ENCODE assay signal across 10 cellular contexts in genomic region chr10:687583-688286, GRCh38. TPM values are rescaled to one million over a fixed set of nuclear protein-coding genes. Genes with fewer than 3 reads are reported as not detected.
DNase-seq lines count a peak whose midpoint lies in the region; ATAC-seq and TF ChIP-seq lines count a peak whose summit lies in the region.
"Had no signal": no experiment of that assay in that cellular context is flagged by ENCODE, and none has a peak within 500 bp of the region (broad histone marks: within the 10 kb centered on the region; RNA-seq: fewer than 3 reads in every experiment).

No MANE protein-coding gene starts in this region.

- DNase-seq in right atrium auricular region (ENCODE audit: low spot score) (no peak), cardiac septum (ENCODE audit: low spot score) (no peak), endodermal cell (no peak), nephron progenitor cell (no peak), vagina (ENCODE audit: extremely low spot score in 2 of 2) (peak in 1 of 2 donors; percentile 81), COLO668 (lab: John Stamatoyannopoulos, UW; ENCODE audit: unreplicated experiment) (no peak), 8988T (no peak)
- DNase-seq: activated CD8-positive, alpha-beta memory T cell treated with anti-CD3 and anti-CD28 coated beads for 24 hours; CD4-positive, CD25-positive, alpha-beta regulatory T cell had no signal

- H3K36me3 Mint-ChIP-seq in endodermal cell (ENCODE audit: low read depth), result peaks cover 2% of the 10 kb centered on the region
- peaks cover 22% of the 10 kb centered on the region for H3K36me3 Mint-ChIP-seq in nephron progenitor cell (ENCODE audit: low read depth)
- H3K36me3 Mint-ChIP-seq: CD4-positive, CD25-positive, alpha-beta regulatory T cell had no signal

- H3K4me3 Mint-ChIP-seq in endodermal cell, result peak overlapping the region; percentile 66
- peak overlapping the region; percentile 89 for H3K4me3 Mint-ChIP-seq in nephron progenitor cell

- H3K27ac Mint-ChIP-seq in endodermal cell, result no peak overlapping the region
- no peak overlapping the region for H3K27ac Mint-ChIP-seq in nephron progenitor cell
- H3K27ac Mint-ChIP-seq: CD4-positive, CD25-positive, alpha-beta regulatory T cell had no signal

- peak overlapping the region in 1 of 2 donors; percentile 81 for H3K4me3 ChIP-seq in right atrium auricular region
- H3K4me3 ChIP-seq in endodermal cell (ENCODE audit: low read length), result peak overlapping the region; percentile 88
- peak overlapping the region; percentile 76 to 91 for H3K4me3 ChIP-seq in vagina

- TF ChIP-seq CTCF in right atrium auricular region (IDR thresholded peaks at IDR 0.05), result no peak
- TF ChIP-seq CTCF in endodermal cell (conservative IDR thresholded peaks at IDR 0.05), result no peak
- TF ChIP-seq CTCF in nephron progenitor cell (IDR thresholded peaks at IDR 0.05), result no peak
- no peak for TF ChIP-seq CTCF in vagina (IDR thresholded peaks at IDR 0.05)

- peaks cover 0 to 24% of the 10 kb centered on the region in 2 donors for H3K4me1 ChIP-seq in right atrium auricular region
- H3K4me1 ChIP-seq in endodermal cell (ENCODE audit: control insufficient read depth, insufficient read depth, low read length), result peaks cover 4% of the 10 kb centered on the region
- peaks cover 59% of the 10 kb centered on the region for H3K4me1 ChIP-seq in vagina

- H3K4me1 Mint-ChIP-seq in endodermal cell, result peaks cover 18% of the 10 kb centered on the region
- H3K4me1 Mint-ChIP-seq in nephron progenitor cell, result peaks cover 52% of the 10 kb centered on the region

- ATAC-seq in HG02588 (IDR thresholded peaks at IDR 0.05; ENCODE audit: unreplicated experiment), result no peak

- H3K9ac ChIP-seq in endodermal cell (ENCODE audit: extremely low read depth, low read length, poor library complexity, severe bottlenecking), result no peak overlapping the region

- H3K9me3 Mint-ChIP-seq in endodermal cell (no peaks in the 10 kb centered on the region), nephron progenitor cell (no peaks in the 10 kb centered on the region)

- H3K27ac ChIP-seq in right atrium auricular region (peak overlapping the region; percentile 89 to 93), endodermal cell (ENCODE audit: low read depth, low read length) (no peak overlapping the region), vagina (peak overlapping the region; percentile 93)

- intact Hi-C loops in cardiac septum (cut with DNase I) (loop anchor here (2.0 to 10.0 kb wide), 4 partner anchors 65 to 550 kb away; partner anchors contain the start of genes LARP4B and ZMYND11), vagina (cut with DNase I) (no loop called here)

- H3K9me3 ChIP-seq in right atrium auricular region (no peaks in the 10 kb centered on the region), endodermal cell (ENCODE audit: control insufficient read depth, low read length) (no peaks in the 10 kb centered on the region), vagina (no peaks in the 10 kb centered on the region)

- TF ChIP-seq POLR2A in vagina (IDR thresholded peaks at IDR 0.05), result no peak

- H3K36me3 ChIP-seq in right atrium auricular region (no peaks in the 10 kb centered on the region), endodermal cell (ENCODE audit: control insufficient read depth, insufficient read depth, low read length) (no peaks in the 10 kb centered on the region), vagina (no peaks in the 10 kb centered on the region)

- WGBS in endodermal cell (ENCODE audit: insufficient coverage in 1 of 2, insufficient read length in 1 of 2), 2 experiments, result 91 to 98% methylated on average over 11 to 19 of the region's 19 CpGs

- H3K27me3 Mint-ChIP-seq in endodermal cell (ENCODE audit: insufficient read depth) (peaks cover 15% of the 10 kb centered on the region), nephron progenitor cell (ENCODE audit: low read depth, poor library complexity) (peaks cover 11% of the 10 kb centered on the region)

- H3K27me3 ChIP-seq in right atrium auricular region, result no peaks in the 10 kb centered on the region
- no peaks in the 10 kb centered on the region for H3K27me3 ChIP-seq in endodermal cell (ENCODE audit: control insufficient read depth, insufficient read depth, low read length, poor library complexity, severe bottlenecking)
- no peaks in the 10 kb centered on the region for H3K27me3 ChIP-seq in vagina

RNA-seq across cellular contexts. Expression of gene DIP2C, which starts 1.7 kb away (rescaled TPM):
- total RNA-seq in right atrium auricular region (10 to 100 TPM; 21.1 to 23.8 TPM), cardiac septum (28.8 TPM), endodermal cell (10 to 100 TPM; 13.0 to 13.7 TPM), vagina (18.4 TPM)
- 13.5 TPM for polyA plus RNA-seq in endodermal cell (2013, experiment 1 of 2)
- 13.2 TPM for polyA plus RNA-seq in endodermal cell (2013, experiment 2 of 2)
